Comparison of ENCODE assay signal across 23 cellular contexts in genomic region chr14:99099051-99099787, GRCh38.
"Had no signal": no experiment of that assay in that cellular context is flagged by ENCODE, and none has a peak within 500 bp of the region (broad histone marks: within the 10 kb centered on the region; RNA-seq: fewer than 3 reads in every experiment).

No MANE protein-coding gene starts in this region.

- H3K27ac Mint-ChIP-seq: activated B cell treated with CpG ODN at 0.5 μM for 24 hours; activated naive CD4-positive, alpha-beta T cell treated with anti-CD3 and anti-CD28 coated beads, Interleukin-2, amount 50 U/mL, for 72 hours; activated T-cell treated with anti-CD3 and anti-CD28 coated beads, Interleukin-2, amount 50 U/mL, for 72 hours; naive B cell; nephron progenitor cell; progenitor cell of endocrine pancreas; T-cell had no signal

- ATAC-seq: activated naive CD4-positive, alpha-beta T cell treated with anti-CD3 and anti-CD28 coated beads, Interleukin-2, amount 50 U/mL, for 72 hours; activated T-cell treated with anti-CD3 and anti-CD28 coated beads, Interleukin-2, amount 50 U/mL, for 72 hours; heart right ventricle; left lung; T-cell had no signal

- H3K4me1 Mint-ChIP-seq: activated B cell treated with CpG ODN at 0.5 μM for 24 hours, naive B cell had no signal

- H3K36me3 ChIP-seq: heart right ventricle, left lung, ovary, suprapubic skin, tibial nerve had no signal

- H3K9me3 ChIP-seq: heart right ventricle, left lung, ovary, suprapubic skin, tibial nerve had no signal

- H3K4me1 ChIP-seq: heart right ventricle, left lung, tibial nerve had no signal

- H3K4me3 ChIP-seq: heart right ventricle, left lung, lung, ovary, smooth muscle cell, suprapubic skin, tibial nerve had no signal

- DNase-seq: activated B cell treated with CpG ODN at 0.5 μM for 24 hours; activated naive CD4-positive, alpha-beta T cell; activated T-cell treated with anti-CD3 and anti-CD28 coated beads for 4 hours; activated T-cell treated with anti-CD3 and anti-CD28 coated beads, Interleukin-2, amount 50 U/mL, for 72 hours; dermis blood vessel endothelial cell; effector CD4-positive, alpha-beta T cell; heart right ventricle; naive B cell; nephron progenitor cell; ovary; stimulated activated CD4-positive, alpha-beta T cell treated with anti-CD3 and anti-CD28 coated beads, Interleukin-15, amount 100 ng/mL, for 24 hours; stimulated activated CD4-positive, alpha-beta T cell treated with anti-CD3 and anti-CD28 coated beads, Interleukin-2, amount 100 ng/mL, for 24 hours; stimulated activated naive CD4-positive, alpha-beta T cell; T-cell had no signal

- H3K4me3 Mint-ChIP-seq: activated B cell treated with CpG ODN at 0.5 μM for 24 hours; activated T-cell treated with anti-CD3 and anti-CD28 coated beads, Interleukin-2, amount 50 U/mL, for 72 hours; mesothelial cell of epicardium; naive B cell; nephron progenitor cell; T-cell had no signal

- H3K36me3 Mint-ChIP-seq: activated naive CD4-positive, alpha-beta T cell treated with anti-CD3 and anti-CD28 coated beads, Interleukin-2, amount 50 U/mL, for 72 hours; naive B cell; T-cell had no signal

- H3K9me3 Mint-ChIP-seq: activated naive CD4-positive, alpha-beta T cell treated with anti-CD3 and anti-CD28 coated beads, Interleukin-2, amount 50 U/mL, for 72 hours; activated T-cell treated with anti-CD3 and anti-CD28 coated beads, Interleukin-2, amount 50 U/mL, for 72 hours; T-cell had no signal

- H3K27me3 Mint-ChIP-seq: activated B cell treated with CpG ODN at 0.5 μM for 24 hours, naive B cell, T-cell had no signal

- H3K27me3 ChIP-seq: left lung, ovary, suprapubic skin, tibial nerve had no signal

- H3K27ac ChIP-seq: epithelial cell of prostate, heart right ventricle, left lung, ovary, suprapubic skin, tibial nerve had no signal
